ENCODE assay signal across 8 cellular contexts in the genomic region with DNA sequence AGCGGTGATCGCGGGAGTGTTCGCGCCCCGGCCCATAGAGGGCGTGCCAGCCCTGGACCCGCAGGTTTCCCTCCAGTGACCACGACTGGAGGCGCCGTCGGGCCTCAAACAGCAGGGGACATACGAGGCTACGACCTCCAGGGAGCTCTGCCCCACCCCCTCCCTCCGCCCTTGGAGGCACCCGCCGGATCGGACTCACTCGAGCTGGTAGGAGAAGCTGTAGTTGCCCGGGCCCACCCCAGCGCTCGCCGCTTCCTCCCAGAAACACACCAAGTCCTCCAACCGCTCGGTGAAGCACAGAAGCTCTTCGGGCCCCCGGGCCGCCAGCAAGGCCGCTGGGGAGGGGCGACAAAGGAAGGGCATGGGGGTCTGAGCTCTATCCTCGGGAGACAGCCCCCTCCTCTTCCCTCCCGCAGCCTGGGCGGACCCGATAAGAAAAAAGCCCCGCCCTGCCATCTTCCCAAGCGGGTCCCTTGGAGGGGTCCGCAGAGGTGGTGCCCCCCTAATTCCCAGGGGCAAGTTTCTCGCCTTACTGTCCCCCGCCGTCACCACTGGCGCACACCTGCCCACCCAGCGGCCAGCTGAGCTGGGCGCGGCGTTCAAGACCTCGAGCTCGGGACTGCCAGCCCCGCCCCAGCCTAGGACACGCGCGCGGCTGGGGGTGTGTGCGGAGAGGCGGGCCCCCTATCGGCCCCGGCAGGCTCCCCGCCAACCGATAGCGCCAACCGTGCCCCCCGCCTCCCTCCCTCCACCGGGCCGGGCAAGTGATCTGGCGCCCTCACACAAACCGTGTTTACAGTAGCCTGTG. TPM values are rescaled to one million over a fixed set of nuclear protein-coding genes. Genes with fewer than 3 reads are reported as not detected.
DNase-seq lines count a peak whose midpoint lies in the region; ATAC-seq lines count a peak whose summit lies in the region.

No MANE protein-coding gene starts in this region.

- no peak overlapping the region for H3K9ac ChIP-seq in rectal smooth muscle tissue (ENCODE audit: low read length)

- H3K27ac ChIP-seq in rectal smooth muscle tissue (ENCODE audit: low read depth, low read length), result no peak overlapping the region

- ATAC-seq in HG03521 (IDR thresholded peaks at IDR 0.05; ENCODE audit: unreplicated experiment), result no peak
- no peak for ATAC-seq in HG02970 (IDR thresholded peaks at IDR 0.05; ENCODE audit: low FRiP score, unreplicated experiment)

- DNase-seq in activated gamma-delta T cell treated with Interleukin-2 at 50 U/mL for 16 hours, result peak; percentile 27
- no peak for DNase-seq in activated gamma-delta T cell (lab: John Stamatoyannopoulos, UW)
- DNase-seq in NCI-H82 (lab: John Stamatoyannopoulos, UW), result peak; percentile 59
- peak; percentile 13 for DNase-seq in activated T-helper 1 cell treated with Interleukin-2 at 50 U/mL for 16 hours (ENCODE audit: low read depth)
- DNase-seq in cardiac septum (ENCODE audit: low spot score), result peak; percentile 85

- peak overlapping the region; percentile 46 for H3K4me3 ChIP-seq in rectal smooth muscle tissue (ENCODE audit: low read length)

- peaks cover 2% of the 10 kb centered on the region for H3K27me3 ChIP-seq in rectal smooth muscle tissue (ENCODE audit: control insufficient read depth, insufficient read depth, low read length)

- H3K36me3 ChIP-seq in rectal smooth muscle tissue (ENCODE audit: control insufficient read depth, insufficient read depth, low read length), result no peaks in the 10 kb centered on the region

- intact Hi-C loops in cardiac septum (cut with DNase I), result loop anchor here (5.0 kb wide), 4 partner anchors 36 to 99 kb away; partner anchors contain the start of genes CCDC159, ELAVL3 and TMEM205

- peaks cover 11% of the 10 kb centered on the region for H3K4me1 ChIP-seq in rectal smooth muscle tissue (ENCODE audit: control insufficient read depth, insufficient read depth, low read length)

RNA-seq across cellular contexts. Expression of gene EPOR, which starts 1.0 kb away (rescaled TPM):
- total RNA-seq in cardiac septum, result 5.6 TPM

RNA-seq across cellular contexts. Expression of gene SWSAP1, which starts 8.6 kb away (rescaled TPM):
- 1.3 TPM for total RNA-seq in cardiac septum

RNA-seq across cellular contexts. Expression of gene PLPPR2, which starts 27.9 kb away (rescaled TPM):
- 19.3 TPM for total RNA-seq in cardiac septum

RNA-seq across cellular contexts. Expression of gene RGL3, which starts 36.0 kb away (rescaled TPM):
- total RNA-seq in cardiac septum, result 5.8 TPM

RNA-seq across cellular contexts. Expression of gene CCDC159, which starts 36.8 kb away (rescaled TPM):
- total RNA-seq in cardiac septum, result 24.2 TPM
